Comparison of ENCODE assay signal across 1 cellular context in the genomic region with DNA sequence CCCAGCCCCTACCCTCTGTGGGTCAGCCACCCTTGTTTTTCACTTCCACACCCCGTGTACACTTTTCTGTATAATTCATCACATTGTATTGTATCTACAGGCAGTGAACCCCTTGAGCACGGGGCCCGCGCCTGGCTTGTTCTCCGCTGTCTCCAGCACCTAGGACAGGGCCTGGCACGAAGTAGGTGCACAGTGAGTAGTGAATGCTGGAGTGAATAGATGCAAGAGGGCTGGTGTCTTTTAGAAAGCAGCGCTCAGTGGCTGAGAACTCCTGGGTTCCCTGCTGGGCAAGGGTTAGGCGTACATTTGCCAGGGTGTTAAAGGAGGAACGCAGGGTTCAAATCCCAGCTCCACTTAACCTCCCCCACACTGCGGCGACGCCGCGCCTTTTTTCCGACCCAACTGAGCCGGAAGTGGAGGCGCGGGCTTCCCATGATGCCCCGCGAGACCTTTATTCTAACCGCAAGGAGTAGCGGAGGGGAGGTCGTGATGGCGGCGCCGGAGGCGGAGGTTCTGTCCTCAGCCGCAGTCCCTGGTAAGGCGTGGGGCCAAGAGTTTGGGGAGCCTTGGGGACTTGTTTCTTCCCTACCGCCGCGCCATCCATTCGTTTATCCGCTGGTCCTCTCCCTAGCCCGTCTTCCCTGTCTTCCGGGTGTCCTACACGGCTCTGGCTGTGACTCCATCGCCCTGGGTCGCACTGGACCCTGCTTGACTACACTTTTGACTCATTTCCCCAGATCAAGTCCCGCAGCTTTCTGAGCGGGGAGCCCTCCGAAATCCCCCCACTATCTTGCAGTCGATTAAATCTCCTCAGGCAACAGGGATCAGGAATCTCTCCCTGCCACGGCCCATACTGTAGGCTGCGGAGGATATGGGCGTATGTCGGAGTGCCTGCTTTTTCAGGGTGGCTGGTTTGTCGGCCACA.
TF ChIP-seq lines count a peak whose summit lies in the region.

A gene with protein sequence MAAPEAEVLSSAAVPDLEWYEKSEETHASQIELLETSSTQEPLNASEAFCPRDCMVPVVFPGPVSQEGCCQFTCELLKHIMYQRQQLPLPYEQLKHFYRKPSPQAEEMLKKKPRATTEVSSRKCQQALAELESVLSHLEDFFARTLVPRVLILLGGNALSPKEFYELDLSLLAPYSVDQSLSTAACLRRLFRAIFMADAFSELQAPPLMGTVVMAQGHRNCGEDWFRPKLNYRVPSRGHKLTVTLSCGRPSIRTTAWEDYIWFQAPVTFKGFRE (plus strand): TSS at position 454 of the 925 bp plus-strand sequence. CDS start 36 bp downstream, at position 490.

TF ChIP-seq in HepG2, 621 proteins besides CTCF, POLR2A, EP300 and RAD21 (continued from another document and continues in another):
- TF ChIP-seq SRSF9 (IDR thresholded peaks at IDR 0.05; ENCODE audit: borderline replicate concordance, insufficient read depth, low read depth, low read length, poor library complexity, severe bottlenecking) (no peak), SRSF4 (IDR thresholded peaks at IDR 0.05; ENCODE audit: low read depth, low read length, poor library complexity, severe bottlenecking) (no peak), EHMT2 (IDR thresholded peaks at IDR 0.05; ENCODE audit: borderline replicate concordance, low read depth, low read length) (peak; percentile 62; the same call in 1 of the 2 replicates), HDAC1 (CRISPR knock-in tag; IDR thresholded peaks at IDR 0.05) (peak; percentile 83; the same call in 1 of the 2 replicates), CEBPG (CRISPR knock-in tag; IDR thresholded peaks at IDR 0.05) (peak; percentile 45), ZNF619 (CRISPR knock-in tag; IDR thresholded peaks at IDR 0.05) (no peak), AGO1 (IDR thresholded peaks at IDR 0.05; ENCODE audit: low read depth, low read length, poor library complexity, severe bottlenecking) (peak; percentile 70), REPIN1 (CRISPR knock-in tag; IDR thresholded peaks at IDR 0.05; ENCODE audit: borderline replicate concordance, low read depth) (peak; percentile 23), ZSCAN25 (CRISPR knock-in tag; IDR thresholded peaks at IDR 0.05) (0 out of 2 replicates have a peak, but pooled peaks have one; percentile 17), PITX1 (CRISPR knock-in tag; IDR thresholded peaks at IDR 0.05) (peak; percentile 74), ZNF775 (CRISPR knock-in tag; IDR thresholded peaks at IDR 0.05; ENCODE audit: borderline replicate concordance) (peak; percentile 74; the same call in 1 of the 2 replicates), NFKB2 (CRISPR knock-in tag; IDR thresholded peaks at IDR 0.05; ENCODE audit: borderline replicate concordance) (peak; percentile 89), NFIC (IDR thresholded peaks at IDR 0.05; ENCODE audit: low read length) (peak; percentile 38; the same call in 1 of the 2 replicates), ZFAT (CRISPR knock-in tag; conservative IDR thresholded peaks at IDR 0.05) (0 out of 2 replicates have a peak, but pooled peaks have one; percentile 26), ZNF563 (CRISPR knock-in tag; IDR thresholded peaks at IDR 0.05) (peak; percentile 86; the same call in 1 of the 2 replicates), ERF (CRISPR knock-in tag; IDR thresholded peaks at IDR 0.05) (peak; percentile 97), SUZ12 (IDR thresholded peaks at IDR 0.05; ENCODE audit: low read depth, low read length) (peak; percentile 63), ZNF547 (CRISPR knock-in tag; IDR thresholded peaks at IDR 0.05) (peak; percentile 94), SAP130 (CRISPR knock-in tag; IDR thresholded peaks at IDR 0.05; ENCODE audit: low read depth) (peak; percentile 97), ZFP62 (CRISPR knock-in tag; IDR thresholded peaks at IDR 0.05) (no peak), ARHGAP35 (CRISPR knock-in tag; IDR thresholded peaks at IDR 0.05; ENCODE audit: borderline replicate concordance) (peak; percentile 32; the same call in 1 of the 2 replicates), NCOR1 (IDR thresholded peaks at IDR 0.05; ENCODE audit: borderline replicate concordance, low read length) (no peak), CENPX (CRISPR knock-in tag; IDR thresholded peaks at IDR 0.05) (no peak), HNRNPK (IDR thresholded peaks at IDR 0.05; ENCODE audit: low read depth, low read length, poor library complexity, severe bottlenecking) (no peak), PTBP1 (IDR thresholded peaks at IDR 0.05; ENCODE audit: low read depth, low read length, poor library complexity, severe bottlenecking) (peak; percentile 38), MED1 (CRISPR knock-in tag; IDR thresholded peaks at IDR 0.05) (peak; percentile 80)
- TF ChIP-seq, protein P1, sequence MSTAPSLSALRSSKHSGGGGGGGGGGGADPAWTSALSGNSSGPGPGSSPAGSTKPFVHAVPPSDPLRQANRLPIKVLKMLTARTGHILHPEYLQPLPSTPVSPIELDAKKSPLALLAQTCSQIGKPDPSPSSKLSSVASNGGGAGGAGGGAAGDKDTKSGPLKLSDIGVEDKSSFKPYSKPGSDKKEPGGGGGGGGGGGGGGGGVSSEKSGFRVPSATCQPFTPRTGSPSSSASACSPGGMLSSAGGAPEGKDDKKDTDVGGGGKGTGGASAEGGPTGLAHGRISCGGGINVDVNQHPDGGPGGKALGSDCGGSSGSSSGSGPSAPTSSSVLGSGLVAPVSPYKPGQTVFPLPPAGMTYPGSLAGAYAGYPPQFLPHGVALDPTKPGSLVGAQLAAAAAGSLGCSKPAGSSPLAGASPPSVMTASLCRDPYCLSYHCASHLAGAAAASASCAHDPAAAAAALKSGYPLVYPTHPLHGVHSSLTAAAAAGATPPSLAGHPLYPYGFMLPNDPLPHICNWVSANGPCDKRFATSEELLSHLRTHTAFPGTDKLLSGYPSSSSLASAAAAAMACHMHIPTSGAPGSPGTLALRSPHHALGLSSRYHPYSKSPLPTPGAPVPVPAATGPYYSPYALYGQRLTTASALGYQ (CRISPR knock-in tag; IDR thresholded peaks at IDR 0.05), result no peak
- TF ChIP-seq, protein P2, sequence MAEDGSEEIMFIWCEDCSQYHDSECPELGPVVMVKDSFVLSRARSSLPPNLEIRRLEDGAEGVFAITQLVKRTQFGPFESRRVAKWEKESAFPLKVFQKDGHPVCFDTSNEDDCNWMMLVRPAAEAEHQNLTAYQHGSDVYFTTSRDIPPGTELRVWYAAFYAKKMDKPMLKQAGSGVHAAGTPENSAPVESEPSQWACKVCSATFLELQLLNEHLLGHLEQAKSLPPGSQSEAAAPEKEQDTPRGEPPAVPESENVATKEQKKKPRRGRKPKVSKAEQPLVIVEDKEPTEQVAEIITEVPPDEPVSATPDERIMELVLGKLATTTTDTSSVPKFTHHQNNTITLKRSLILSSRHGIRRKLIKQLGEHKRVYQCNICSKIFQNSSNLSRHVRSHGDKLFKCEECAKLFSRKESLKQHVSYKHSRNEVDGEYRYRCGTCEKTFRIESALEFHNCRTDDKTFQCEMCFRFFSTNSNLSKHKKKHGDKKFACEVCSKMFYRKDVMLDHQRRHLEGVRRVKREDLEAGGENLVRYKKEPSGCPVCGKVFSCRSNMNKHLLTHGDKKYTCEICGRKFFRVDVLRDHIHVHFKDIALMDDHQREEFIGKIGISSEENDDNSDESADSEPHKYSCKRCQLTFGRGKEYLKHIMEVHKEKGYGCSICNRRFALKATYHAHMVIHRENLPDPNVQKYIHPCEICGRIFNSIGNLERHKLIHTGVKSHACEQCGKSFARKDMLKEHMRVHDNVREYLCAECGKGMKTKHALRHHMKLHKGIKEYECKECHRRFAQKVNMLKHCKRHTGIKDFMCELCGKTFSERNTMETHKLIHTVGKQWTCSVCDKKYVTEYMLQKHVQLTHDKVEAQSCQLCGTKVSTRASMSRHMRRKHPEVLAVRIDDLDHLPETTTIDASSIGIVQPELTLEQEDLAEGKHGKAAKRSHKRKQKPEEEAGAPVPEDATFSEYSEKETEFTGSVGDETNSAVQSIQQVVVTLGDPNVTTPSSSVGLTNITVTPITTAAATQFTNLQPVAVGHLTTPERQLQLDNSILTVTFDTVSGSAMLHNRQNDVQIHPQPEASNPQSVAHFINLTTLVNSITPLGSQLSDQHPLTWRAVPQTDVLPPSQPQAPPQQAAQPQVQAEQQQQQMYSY (CRISPR knock-in tag; IDR thresholded peaks at IDR 0.05), result peak; percentile 84
- TF ChIP-seq, protein P3, sequence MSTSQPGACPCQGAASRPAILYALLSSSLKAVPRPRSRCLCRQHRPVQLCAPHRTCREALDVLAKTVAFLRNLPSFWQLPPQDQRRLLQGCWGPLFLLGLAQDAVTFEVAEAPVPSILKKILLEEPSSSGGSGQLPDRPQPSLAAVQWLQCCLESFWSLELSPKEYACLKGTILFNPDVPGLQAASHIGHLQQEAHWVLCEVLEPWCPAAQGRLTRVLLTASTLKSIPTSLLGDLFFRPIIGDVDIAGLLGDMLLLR (CRISPR knock-in tag; IDR thresholded peaks at IDR 0.05), result peak; percentile 78
- TF ChIP-seq, protein P4, sequence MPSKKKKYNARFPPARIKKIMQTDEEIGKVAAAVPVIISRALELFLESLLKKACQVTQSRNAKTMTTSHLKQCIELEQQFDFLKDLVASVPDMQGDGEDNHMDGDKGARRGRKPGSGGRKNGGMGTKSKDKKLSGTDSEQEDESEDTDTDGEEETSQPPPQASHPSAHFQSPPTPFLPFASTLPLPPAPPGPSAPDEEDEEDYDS (CRISPR knock-in tag; IDR thresholded peaks at IDR 0.05), result peak; percentile 98
- TF ChIP-seq, protein P5, sequence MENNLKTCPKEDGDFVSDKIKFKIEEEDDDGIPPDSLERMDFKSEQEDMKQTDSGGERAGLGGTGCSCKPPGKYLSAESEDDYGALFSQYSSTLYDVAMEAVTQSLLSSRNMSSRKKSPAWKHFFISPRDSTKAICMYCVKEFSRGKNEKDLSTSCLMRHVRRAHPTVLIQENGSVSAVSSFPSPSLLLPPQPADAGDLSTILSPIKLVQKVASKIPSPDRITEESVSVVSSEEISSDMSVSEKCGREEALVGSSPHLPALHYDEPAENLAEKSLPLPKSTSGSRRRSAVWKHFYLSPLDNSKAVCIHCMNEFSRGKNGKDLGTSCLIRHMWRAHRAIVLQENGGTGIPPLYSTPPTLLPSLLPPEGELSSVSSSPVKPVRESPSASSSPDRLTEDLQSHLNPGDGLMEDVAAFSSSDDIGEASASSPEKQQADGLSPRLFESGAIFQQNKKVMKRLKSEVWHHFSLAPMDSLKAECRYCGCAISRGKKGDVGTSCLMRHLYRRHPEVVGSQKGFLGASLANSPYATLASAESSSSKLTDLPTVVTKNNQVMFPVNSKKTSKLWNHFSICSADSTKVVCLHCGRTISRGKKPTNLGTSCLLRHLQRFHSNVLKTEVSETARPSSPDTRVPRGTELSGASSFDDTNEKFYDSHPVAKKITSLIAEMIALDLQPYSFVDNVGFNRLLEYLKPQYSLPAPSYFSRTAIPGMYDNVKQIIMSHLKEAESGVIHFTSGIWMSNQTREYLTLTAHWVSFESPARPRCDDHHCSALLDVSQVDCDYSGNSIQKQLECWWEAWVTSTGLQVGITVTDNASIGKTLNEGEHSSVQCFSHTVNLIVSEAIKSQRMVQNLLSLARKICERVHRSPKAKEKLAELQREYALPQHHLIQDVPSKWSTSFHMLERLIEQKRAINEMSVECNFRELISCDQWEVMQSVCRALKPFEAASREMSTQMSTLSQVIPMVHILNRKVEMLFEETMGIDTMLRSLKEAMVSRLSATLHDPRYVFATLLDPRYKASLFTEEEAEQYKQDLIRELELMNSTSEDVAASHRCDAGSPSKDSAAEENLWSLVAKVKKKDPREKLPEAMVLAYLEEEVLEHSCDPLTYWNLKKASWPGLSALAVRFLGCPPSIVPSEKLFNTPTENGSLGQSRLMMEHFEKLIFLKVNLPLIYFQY (CRISPR knock-in tag; IDR thresholded peaks at IDR 0.05; ENCODE audit: borderline replicate concordance), result peak; percentile 97
- TF ChIP-seq, protein P6, sequence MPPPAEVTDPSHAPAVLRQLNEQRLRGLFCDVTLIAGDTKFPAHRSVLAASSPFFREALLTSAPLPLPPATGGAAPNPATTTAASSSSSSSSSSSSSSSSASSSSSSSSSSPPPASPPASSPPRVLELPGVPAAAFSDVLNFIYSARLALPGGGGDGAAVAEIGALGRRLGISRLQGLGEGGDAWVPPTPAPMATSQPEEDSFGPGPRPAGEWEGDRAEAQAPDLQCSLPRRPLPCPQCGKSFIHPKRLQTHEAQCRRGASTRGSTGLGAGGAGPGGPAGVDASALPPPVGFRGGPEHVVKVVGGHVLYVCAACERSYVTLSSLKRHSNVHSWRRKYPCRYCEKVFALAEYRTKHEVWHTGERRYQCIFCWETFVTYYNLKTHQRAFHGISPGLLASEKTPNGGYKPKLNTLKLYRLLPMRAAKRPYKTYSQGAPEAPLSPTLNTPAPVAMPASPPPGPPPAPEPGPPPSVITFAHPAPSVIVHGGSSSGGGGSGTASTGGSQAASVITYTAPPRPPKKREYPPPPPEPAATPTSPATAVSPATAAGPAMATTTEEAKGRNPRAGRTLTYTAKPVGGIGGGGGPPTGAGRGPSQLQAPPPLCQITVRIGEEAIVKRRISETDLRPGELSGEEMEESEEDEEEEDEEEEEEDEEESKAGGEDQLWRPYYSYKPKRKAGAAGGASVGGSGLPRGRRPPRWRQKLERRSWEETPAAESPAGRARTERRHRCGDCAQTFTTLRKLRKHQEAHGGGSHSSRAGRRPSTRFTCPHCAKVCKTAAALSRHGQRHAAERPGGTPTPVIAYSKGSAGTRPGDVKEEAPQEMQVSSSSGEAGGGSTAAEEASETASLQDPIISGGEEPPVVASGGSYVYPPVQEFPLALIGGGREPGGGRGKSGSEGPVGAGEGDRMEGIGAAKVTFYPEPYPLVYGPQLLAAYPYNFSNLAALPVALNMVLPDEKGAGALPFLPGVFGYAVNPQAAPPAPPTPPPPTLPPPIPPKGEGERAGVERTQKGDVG (CRISPR knock-in tag; IDR thresholded peaks at IDR 0.05; ENCODE audit: borderline replicate concordance), result peak; percentile 83
- TF ChIP-seq, protein P7, sequence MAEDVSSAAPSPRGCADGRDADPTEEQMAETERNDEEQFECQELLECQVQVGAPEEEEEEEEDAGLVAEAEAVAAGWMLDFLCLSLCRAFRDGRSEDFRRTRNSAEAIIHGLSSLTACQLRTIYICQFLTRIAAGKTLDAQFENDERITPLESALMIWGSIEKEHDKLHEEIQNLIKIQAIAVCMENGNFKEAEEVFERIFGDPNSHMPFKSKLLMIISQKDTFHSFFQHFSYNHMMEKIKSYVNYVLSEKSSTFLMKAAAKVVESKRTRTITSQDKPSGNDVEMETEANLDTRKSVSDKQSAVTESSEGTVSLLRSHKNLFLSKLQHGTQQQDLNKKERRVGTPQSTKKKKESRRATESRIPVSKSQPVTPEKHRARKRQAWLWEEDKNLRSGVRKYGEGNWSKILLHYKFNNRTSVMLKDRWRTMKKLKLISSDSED (CRISPR knock-in tag; IDR thresholded peaks at IDR 0.05), result no peak
- TF ChIP-seq, protein P8, sequence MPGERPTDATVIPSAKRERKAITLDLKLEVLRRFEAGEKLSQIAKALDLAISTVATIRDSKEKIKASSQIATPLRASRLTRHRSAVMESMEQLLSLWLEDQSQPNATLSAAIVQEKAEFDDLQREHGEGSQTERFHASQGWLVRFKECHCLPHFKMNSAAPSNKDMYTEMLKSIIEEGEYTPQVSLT (CRISPR knock-in tag; IDR thresholded peaks at IDR 0.05; ENCODE audit: borderline replicate concordance, low read depth), result 0 out of 2 replicates have a peak, but pooled peaks have one; percentile 24
- TF ChIP-seq, protein P9, sequence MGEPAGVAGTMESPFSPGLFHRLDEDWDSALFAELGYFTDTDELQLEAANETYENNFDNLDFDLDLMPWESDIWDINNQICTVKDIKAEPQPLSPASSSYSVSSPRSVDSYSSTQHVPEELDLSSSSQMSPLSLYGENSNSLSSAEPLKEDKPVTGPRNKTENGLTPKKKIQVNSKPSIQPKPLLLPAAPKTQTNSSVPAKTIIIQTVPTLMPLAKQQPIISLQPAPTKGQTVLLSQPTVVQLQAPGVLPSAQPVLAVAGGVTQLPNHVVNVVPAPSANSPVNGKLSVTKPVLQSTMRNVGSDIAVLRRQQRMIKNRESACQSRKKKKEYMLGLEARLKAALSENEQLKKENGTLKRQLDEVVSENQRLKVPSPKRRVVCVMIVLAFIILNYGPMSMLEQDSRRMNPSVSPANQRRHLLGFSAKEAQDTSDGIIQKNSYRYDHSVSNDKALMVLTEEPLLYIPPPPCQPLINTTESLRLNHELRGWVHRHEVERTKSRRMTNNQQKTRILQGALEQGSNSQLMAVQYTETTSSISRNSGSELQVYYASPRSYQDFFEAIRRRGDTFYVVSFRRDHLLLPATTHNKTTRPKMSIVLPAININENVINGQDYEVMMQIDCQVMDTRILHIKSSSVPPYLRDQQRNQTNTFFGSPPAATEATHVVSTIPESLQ (CRISPR knock-in tag; conservative IDR thresholded peaks at IDR 0.05), result peak; percentile 70
